In genomic region chr15:78201281-78202190, GRCh38 we compare ENCODE assay signal across 18 cellular contexts. TPM values are rescaled to one million over a fixed set of nuclear protein-coding genes. Genes with fewer than 3 reads are reported as not detected.
"Had no signal": no experiment of that assay in that cellular context is flagged by ENCODE, and none has a peak within 500 bp of the region (broad histone marks: within the 10 kb centered on the region; RNA-seq: fewer than 3 reads in every experiment).

No MANE protein-coding gene starts in this region.

- H3K36me3 ChIP-seq: gastrocnemius medialis, heart right ventricle, left lung, transverse colon had no signal

- DNase-seq: activated CD8-positive, alpha-beta T cell treated with anti-CD3 and anti-CD28 coated beads, Interleukin-2, amount 10 ng/mL, durations not matched to agents 7 days and 5 days; activated effector memory CD4-positive, alpha-beta T cell treated with Interleukin-2 at 50 U/mL for 16 hours; central memory CD4-positive, alpha-beta T cell; effector memory CD4-positive, alpha-beta T cell; gastrocnemius medialis; heart right ventricle; islet precursor cell; left lung; nephron progenitor cell; small intestine; transverse colon had no signal

- H3K9ac ChIP-seq: parathyroid adenoma had no signal

- ATAC-seq: activated CD4-positive, CD25-positive, alpha-beta regulatory T cell treated with anti-CD3 and anti-CD28 coated beads, Interleukin-2, amount 50 U/mL, for 24 hours; activated CD8-positive, alpha-beta T cell treated with anti-CD3 and anti-CD28 coated beads, Interleukin-2, amount 10 ng/mL, durations not matched to agents 7 days and 5 days; gastrocnemius medialis; heart right ventricle; left lung had no signal

- H3K4me3 Mint-ChIP-seq: activated CD8-positive, alpha-beta T cell treated with anti-CD3 and anti-CD28 coated beads, Interleukin-2, amount 10 ng/mL, durations not matched to agents 7 days and 5 days; activated naive CD4-positive, alpha-beta T cell treated with anti-CD3 and anti-CD28 coated beads, Interleukin-2, amount 50 U/mL, for 24 hours; nephron progenitor cell; T-helper 2 cell treated with Interferon-gamma antibody and Interleukin-4, amounts not matched to agents 5 μg/mL and 100 μg/mL, for 36 hours had no signal

- H3K36me3 Mint-ChIP-seq: activated naive CD4-positive, alpha-beta T cell treated with anti-CD3 and anti-CD28 coated beads, Interleukin-2, amount 50 U/mL, for 24 hours had no signal

- H3K27ac Mint-ChIP-seq: activated CD8-positive, alpha-beta T cell treated with anti-CD3 and anti-CD28 coated beads, Interleukin-2, amount 10 ng/mL, durations not matched to agents 7 days and 5 days; activated naive CD4-positive, alpha-beta T cell treated with anti-CD3 and anti-CD28 coated beads, Interleukin-2, amount 50 U/mL, for 24 hours; nephron progenitor cell; T-helper 2 cell treated with Interferon-gamma antibody and Interleukin-4, amounts not matched to agents 5 μg/mL and 100 μg/mL, for 36 hours had no signal

- H3K79me2 ChIP-seq: parathyroid adenoma had no signal

- H3K4me1 Mint-ChIP-seq: activated naive CD4-positive, alpha-beta T cell treated with anti-CD3 and anti-CD28 coated beads, Interleukin-2, amount 50 U/mL, for 24 hours had no signal

- H3K4me3 ChIP-seq: gastrocnemius medialis, heart right ventricle, left lung, SK-N-MC, transverse colon had no signal

- H3K4me1 ChIP-seq: left lung, parathyroid adenoma, transverse colon had no signal

- H3K27me3 ChIP-seq: gastrocnemius medialis, heart right ventricle, left lung, transverse colon had no signal

- H3K9me3 Mint-ChIP-seq: activated naive CD4-positive, alpha-beta T cell treated with anti-CD3 and anti-CD28 coated beads, Interleukin-2, amount 50 U/mL, for 24 hours; nephron progenitor cell; T-helper 2 cell treated with Interferon-gamma antibody and Interleukin-4, amounts not matched to agents 5 μg/mL and 100 μg/mL, for 36 hours had no signal

- H3K9me3 ChIP-seq: gastrocnemius medialis, heart right ventricle, left lung, transverse colon had no signal

- H3K27me3 Mint-ChIP-seq: activated naive CD4-positive, alpha-beta T cell treated with anti-CD3 and anti-CD28 coated beads, Interleukin-2, amount 50 U/mL, for 24 hours had no signal

- H2AFZ ChIP-seq: parathyroid adenoma had no signal

- H3K27ac ChIP-seq: epithelial cell of prostate, gastrocnemius medialis, heart right ventricle, left lung, parathyroid adenoma, SK-N-MC, transverse colon had no signal

RNA-seq across cellular contexts. Expression of gene ACSBG1, which starts 32.8 kb away (rescaled TPM):
- total RNA-seq: mesenteric fat pad had no signal
